ENCODE assay signal across 8 cellular contexts in the genomic region with DNA sequence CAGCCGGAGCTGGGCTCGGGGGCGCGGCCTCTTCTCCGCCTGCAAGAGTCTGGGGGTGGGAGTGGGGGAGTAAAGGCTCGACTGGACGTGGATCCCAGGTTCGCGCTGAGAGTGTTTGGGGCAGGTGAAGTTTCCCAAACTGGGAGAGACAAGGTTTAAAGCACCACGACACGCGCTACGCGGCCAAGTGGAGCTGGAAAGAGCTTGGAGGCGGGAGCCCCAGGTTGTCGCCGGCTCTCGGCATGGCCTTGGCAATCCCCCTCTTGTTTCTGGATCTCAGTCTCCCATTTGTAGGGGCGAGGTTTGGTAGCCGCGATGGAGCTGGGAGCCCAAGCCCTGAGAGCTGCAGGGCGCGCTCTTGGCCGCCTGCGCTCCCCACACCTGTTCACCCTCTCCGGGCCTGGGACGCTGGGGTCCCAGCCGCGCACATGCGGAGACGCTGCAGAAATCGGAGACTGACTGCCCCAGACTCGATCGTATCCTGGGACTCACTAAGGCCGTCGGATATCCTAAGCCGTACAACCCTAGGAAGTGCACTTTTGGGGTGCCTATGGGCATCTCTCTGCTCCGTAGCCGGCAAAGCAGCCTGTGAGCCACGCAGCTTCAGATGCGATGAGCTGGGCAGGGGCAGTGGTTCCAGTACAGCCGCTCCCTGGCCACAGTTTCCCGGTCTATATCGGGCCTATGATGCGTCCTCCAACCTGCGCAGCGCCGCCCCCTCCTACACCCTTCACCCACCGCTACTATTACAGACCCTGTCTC. TPM values are rescaled to one million over a fixed set of nuclear protein-coding genes. Genes with fewer than 3 reads are reported as not detected.
A peak's percentile ranks its signal among the peaks of the same experiment; 100 is the strongest.
DNase-seq lines count a peak whose midpoint lies in the region; ATAC-seq, FAIRE-seq and TF ChIP-seq lines count a peak whose summit lies in the region.

No MANE protein-coding gene starts in this region.

- peak overlapping the region; percentile 71 for H3K4me3 ChIP-seq in HEK293 (ENCODE audit: low read depth, low read length)
- peak overlapping the region; percentile 91 for H3K4me3 ChIP-seq in right cardiac atrium (ENCODE audit: low read length)

- no peak for FAIRE-seq in RCC 7860 (lab: Jason Lieb, UNC)

- peaks cover 10 to 12% of the 10 kb centered on the region in 2 donors for H3K36me3 Mint-ChIP-seq in CD14-positive monocyte
- H3K36me3 Mint-ChIP-seq in activated T-helper 1 cell treated with anti-CD3 and anti-CD28 coated beads, Interleukin-12 subunit alpha, Interleukin-12 subunit beta, Interleukin-2, Interleukin-4 antibody, amounts not matched to agents 30 ng/mL and 10 ng/mL and 1 ng/mL, durations not matched to agents 14 hours and 24 hours and 36 hours (ENCODE audit: low read depth), result no peaks in the 10 kb centered on the region

- peaks cover 0 to 4% of the 10 kb centered on the region in 2 experiments; a peak in 1 of 3 replicates for H3K36me3 ChIP-seq in HEK293 (ENCODE audit: control insufficient read depth in 2 of 2, insufficient read depth in 1 of 2, low read length in 2 of 2)

- no peaks in the 10 kb centered on the region for H3K9me3 ChIP-seq in HEK293 (ENCODE audit: control insufficient read depth, insufficient read depth, low read depth, low read length)
- no peaks in the 10 kb centered on the region for H3K9me3 ChIP-seq in right cardiac atrium (ENCODE audit: control insufficient read depth, low read length)

- no peaks in the 10 kb centered on the region for H3K27me3 ChIP-seq in right cardiac atrium (ENCODE audit: control insufficient read depth, insufficient read depth)

- peak; percentile 40 to 51 for ATAC-seq in right cardiac atrium
- ATAC-seq in sciatic nerve, result peak; percentile 51

- H3K4me1 ChIP-seq in HEK293 (ENCODE audit: control insufficient read depth, insufficient read depth, low read length) (peaks cover 3% of the 10 kb centered on the region; the same call in 1 of the 2 replicates), right cardiac atrium (ENCODE audit: control insufficient read depth, insufficient read depth, low read length) (peaks cover 16% of the 10 kb centered on the region)

- peak overlapping the region in 2 of 7 donors; percentile 22 to 68 for H3K27ac Mint-ChIP-seq in CD14-positive monocyte
- no peak overlapping the region for H3K27ac Mint-ChIP-seq in activated T-helper 1 cell treated with anti-CD3 and anti-CD28 coated beads, Interleukin-12 subunit alpha, Interleukin-12 subunit beta, Interleukin-2, Interleukin-4 antibody, amounts not matched to agents 30 ng/mL and 10 ng/mL and 1 ng/mL, durations not matched to agents 14 hours and 24 hours and 36 hours

- POLR2A ChIA-PET in HEK293 (lab: Yijun Ruan, JAX), result interaction anchor here (1.3 to 2.1 kb wide), 5 partner anchors 16 to 131 kb away, joined by 3 to 10 read pairs (median 6); a partner anchor contains a TSS

- H3K4me1 Mint-ChIP-seq in CD14-positive monocyte, result peaks cover 22% of the 10 kb centered on the region
- peaks cover 25% of the 10 kb centered on the region for H3K4me1 Mint-ChIP-seq in activated T-helper 1 cell treated with anti-CD3 and anti-CD28 coated beads, Interleukin-12 subunit alpha, Interleukin-12 subunit beta, Interleukin-2, Interleukin-4 antibody, amounts not matched to agents 30 ng/mL and 10 ng/mL and 1 ng/mL, durations not matched to agents 14 hours and 24 hours and 36 hours (ENCODE audit: low read depth)

- H3K4me3 Mint-ChIP-seq in CD14-positive monocyte, result peak overlapping the region; percentile 76 to 93
- peak overlapping the region; percentile 78 for H3K4me3 Mint-ChIP-seq in activated T-helper 1 cell treated with anti-CD3 and anti-CD28 coated beads, Interleukin-12 subunit alpha, Interleukin-12 subunit beta, Interleukin-2, Interleukin-4 antibody, amounts not matched to agents 30 ng/mL and 10 ng/mL and 1 ng/mL, durations not matched to agents 14 hours and 24 hours and 36 hours

- H3K27me3 Mint-ChIP-seq in CD14-positive monocyte (ENCODE audit: low read depth in 3 of 3), result peaks cover 60 to 65% (median 61%) of the 10 kb centered on the region in 3 donors
- peaks cover 52% of the 10 kb centered on the region for H3K27me3 Mint-ChIP-seq in activated T-helper 1 cell treated with anti-CD3 and anti-CD28 coated beads, Interleukin-12 subunit alpha, Interleukin-12 subunit beta, Interleukin-2, Interleukin-4 antibody, amounts not matched to agents 30 ng/mL and 10 ng/mL and 1 ng/mL, durations not matched to agents 14 hours and 24 hours and 36 hours (ENCODE audit: insufficient read depth)

- DNase-seq in CD14-positive monocyte (ENCODE audit: low spot score), result no peak
- DNase-seq in activated T-helper 1 cell treated with anti-CD3 and anti-CD28 coated beads, Interleukin-12 subunit alpha, Interleukin-12 subunit beta, Interleukin-2, Interleukin-4 antibody, amounts not matched to agents 30 ng/mL and 10 ng/mL and 1 ng/mL, durations not matched to agents 14 hours and 24 hours and 36 hours (ENCODE audit: low spot score), result no peak
- peak; percentile 18 to 71 (median 68) for DNase-seq in right cardiac atrium
- no peak for DNase-seq in sciatic nerve (ENCODE audit: low spot score)
- DNase-seq in SKM-1 (lab: John Stamatoyannopoulos, UW; ENCODE audit: unreplicated experiment), result no peak
- no peak for DNase-seq in RCC 7860 (ENCODE audit: low spot score)
- DNase-seq in kidney tubule cell (ENCODE audit: low spot score), result no peak

- intact Hi-C loops in CD14-positive monocyte (cut with micrococcal nuclease), result no loop called here
- intact Hi-C loops in activated T-helper 1 cell treated with anti-CD3 and anti-CD28 coated beads, Interleukin-12 subunit alpha, Interleukin-12 subunit beta, Interleukin-2, Interleukin-4 antibody, amounts not matched to agents 30 ng/mL and 10 ng/mL and 1 ng/mL, durations not matched to agents 14 hours and 24 hours and 36 hours (cut with micrococcal nuclease), result loop anchor here (5.0 to 10.0 kb wide), 2 partner anchors 105 to 352 kb away; a partner anchor contains a TSS
- intact Hi-C loops in right cardiac atrium (cut with DNase I), result loop anchor here in 3 of 4 donors (2.0 to 10.0 kb wide), 2 partner anchors 54 to 92 kb away; no protein-coding TSS in a partner anchor
- intact Hi-C loops in sciatic nerve (cut with DNase I), result no loop called here

- H3K9me3 Mint-ChIP-seq in CD14-positive monocyte, result peaks cover 0 to 28% (median 16%) of the 10 kb centered on the region in 7 donors
- no peaks in the 10 kb centered on the region for H3K9me3 Mint-ChIP-seq in activated T-helper 1 cell treated with anti-CD3 and anti-CD28 coated beads, Interleukin-12 subunit alpha, Interleukin-12 subunit beta, Interleukin-2, Interleukin-4 antibody, amounts not matched to agents 30 ng/mL and 10 ng/mL and 1 ng/mL, durations not matched to agents 14 hours and 24 hours and 36 hours

- CTCF ChIA-PET in HEK293 (lab: Yijun Ruan, JAX), result interaction anchor here (0.7 to 4.8 kb wide), 10 partner anchors 16 to 108 kb away, joined by 3 to 45 read pairs (median 6); a partner anchor contains a TSS

- no peak for TF ChIP-seq CTCF in CD14-positive monocyte (IDR thresholded peaks at IDR 0.05)
- no peak for TF ChIP-seq CTCF in HEK293 (tag by site-specific recombination; IDR thresholded peaks at IDR 0.05)

- H3K27ac ChIP-seq in HEK293 (ENCODE audit: extremely low read depth, low read depth, low read length) (peak overlapping the region; percentile 63; the same call in 1 of the 2 replicates), right cardiac atrium (ENCODE audit: low read length) (peak overlapping the region; percentile 87)

- WGBS in right cardiac atrium, result 8% methylated on average over 49 of the region's 49 CpGs

TF ChIP-seq in HEK293, 187 proteins besides CTCF, POLR2A, EP300 and RAD21 (continues in another document):
- TF ChIP-seq BCL11A (tag by site-specific recombination; IDR thresholded peaks at IDR 0.05; ENCODE audit: low read depth) (no peak), TCF7L2 (IDR thresholded peaks at IDR 0.05; ENCODE audit: borderline replicate concordance, low read depth, low read length) (no peak), WT1 (tag by site-specific recombination; IDR thresholded peaks at IDR 0.05) (no peak), ZNF335 (tag by site-specific recombination; conservative IDR thresholded peaks at IDR 0.05) (peak; percentile 59)
- TF ChIP-seq, protein P1, sequence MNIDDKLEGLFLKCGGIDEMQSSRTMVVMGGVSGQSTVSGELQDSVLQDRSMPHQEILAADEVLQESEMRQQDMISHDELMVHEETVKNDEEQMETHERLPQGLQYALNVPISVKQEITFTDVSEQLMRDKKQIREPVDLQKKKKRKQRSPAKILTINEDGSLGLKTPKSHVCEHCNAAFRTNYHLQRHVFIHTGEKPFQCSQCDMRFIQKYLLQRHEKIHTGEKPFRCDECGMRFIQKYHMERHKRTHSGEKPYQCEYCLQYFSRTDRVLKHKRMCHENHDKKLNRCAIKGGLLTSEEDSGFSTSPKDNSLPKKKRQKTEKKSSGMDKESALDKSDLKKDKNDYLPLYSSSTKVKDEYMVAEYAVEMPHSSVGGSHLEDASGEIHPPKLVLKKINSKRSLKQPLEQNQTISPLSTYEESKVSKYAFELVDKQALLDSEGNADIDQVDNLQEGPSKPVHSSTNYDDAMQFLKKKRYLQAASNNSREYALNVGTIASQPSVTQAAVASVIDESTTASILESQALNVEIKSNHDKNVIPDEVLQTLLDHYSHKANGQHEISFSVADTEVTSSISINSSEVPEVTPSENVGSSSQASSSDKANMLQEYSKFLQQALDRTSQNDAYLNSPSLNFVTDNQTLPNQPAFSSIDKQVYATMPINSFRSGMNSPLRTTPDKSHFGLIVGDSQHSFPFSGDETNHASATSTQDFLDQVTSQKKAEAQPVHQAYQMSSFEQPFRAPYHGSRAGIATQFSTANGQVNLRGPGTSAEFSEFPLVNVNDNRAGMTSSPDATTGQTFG (tag by site-specific recombination; IDR thresholded peaks at IDR 0.05; ENCODE audit: borderline replicate concordance), result no peak

RNA-seq across cellular contexts. Expression of a gene that starts 0.9 kb away (rescaled TPM):
- polyA plus RNA-seq in CD14-positive monocyte, result under 1 TPM; 0.59 to 0.81 TPM
- total RNA-seq in activated T-helper 1 cell treated with anti-CD3 and anti-CD28 coated beads, Interleukin-12 subunit alpha, Interleukin-12 subunit beta, Interleukin-2, Interleukin-4 antibody, amounts not matched to agents 30 ng/mL and 10 ng/mL and 1 ng/mL, durations not matched to agents 14 hours and 24 hours and 36 hours, result 0.81 and 0.86 TPM in 2 replicates
- total RNA-seq in right cardiac atrium, result 100 to 1,000 TPM; 177 to 220 (median 208) TPM
- 184 TPM for polyA plus RNA-seq in right cardiac atrium
- 25.3 TPM for total RNA-seq in sciatic nerve

Comparison
In these comparisons a context has a peak if more than half of its experiments do, and no peak if none do; other contexts are left out.
1. DNase-seq: peak in right cardiac atrium (3 of 3); none in CD14-positive monocyte (single experiment), activated T-helper 1 cell treated with anti-CD3 and anti-CD28 coated beads, Interleukin-12 subunit alpha, Interleukin-12 subunit beta, Interleukin-2, Interleukin-4 antibody, amounts not matched to agents 30 ng/mL and 10 ng/mL and 1 ng/mL, durations not matched to agents 14 hours and 24 hours and 36 hours (single experiment), sciatic nerve (single experiment), SKM-1 (single experiment), RCC 7860 (single experiment) and kidney tubule cell (single experiment).
2. RNA of a gene that starts 0.9 kb away (total RNA-seq): 177 to 220 TPM in right cardiac atrium and 25.3 TPM in sciatic nerve (single experiment); 0.81 to 0.86 TPM in activated T-helper 1 cell treated with anti-CD3 and anti-CD28 coated beads, Interleukin-12 subunit alpha, Interleukin-12 subunit beta, Interleukin-2, Interleukin-4 antibody, amounts not matched to agents 30 ng/mL and 10 ng/mL and 1 ng/mL, durations not matched to agents 14 hours and 24 hours and 36 hours; every median in the first group is over 10 times any median in the second.
3. intact Hi-C loops: an anchor here in activated T-helper 1 cell treated with anti-CD3 and anti-CD28 coated beads, Interleukin-12 subunit alpha, Interleukin-12 subunit beta, Interleukin-2, Interleukin-4 antibody, amounts not matched to agents 30 ng/mL and 10 ng/mL and 1 ng/mL, durations not matched to agents 14 hours and 24 hours and 36 hours (5.0 to 10.0 kb wide) and right cardiac atrium (2.0 to 10.0 kb wide); none called in CD14-positive monocyte and sciatic nerve.